Comparison of ENCODE assay signal across 8 cellular contexts in the genomic region with DNA sequence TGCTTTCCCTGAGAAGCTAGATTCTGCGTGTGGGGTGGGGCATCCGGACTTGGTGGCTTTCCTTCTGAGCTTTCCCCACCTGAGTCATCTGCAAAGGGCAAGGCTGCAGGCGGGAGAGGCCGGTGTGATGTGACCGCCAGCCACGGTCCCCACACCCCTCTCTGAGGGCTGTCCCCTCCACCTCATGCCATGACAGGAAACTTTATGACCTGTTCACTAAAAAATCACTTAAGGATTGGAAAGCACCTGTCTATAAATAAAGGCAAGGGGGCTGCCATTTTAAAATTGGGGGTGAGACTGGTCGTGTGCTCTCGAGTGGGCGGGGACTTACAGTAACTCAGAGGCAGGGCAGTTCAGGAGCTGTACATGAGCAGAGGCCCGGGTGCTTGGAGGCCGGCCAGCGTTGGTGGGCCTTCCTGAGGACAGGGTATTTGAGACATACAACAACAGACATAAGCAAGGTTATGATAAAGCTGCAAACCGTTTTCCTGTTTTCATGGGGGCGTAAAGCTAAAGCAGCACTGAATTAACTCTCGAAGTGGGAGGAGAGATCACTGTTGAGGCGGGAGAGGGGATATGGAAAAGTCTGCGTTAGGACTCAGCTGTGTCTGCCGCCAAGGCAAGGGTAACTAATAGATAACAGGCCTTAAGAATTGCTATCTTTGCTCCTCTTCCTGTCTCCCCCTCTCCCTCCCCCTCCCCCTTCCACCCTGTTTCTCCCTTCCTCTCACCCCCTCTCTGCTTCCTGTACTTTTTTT. TPM values are rescaled to one million over a fixed set of nuclear protein-coding genes. Genes with fewer than 3 reads are reported as not detected.
DNase-seq lines count a peak whose midpoint lies in the region; ATAC-seq lines count a peak whose summit lies in the region.

No MANE protein-coding gene starts in this region.

- DNase-seq in EL (peak; percentile 78), H4 (ENCODE audit: low spot score) (peak; percentile 93), NCI-H226 (peak; percentile 39), glomerular endothelial cell (ENCODE audit: extremely low read depth, low read depth, low spot score) (peak; percentile 81), cerebellum (ENCODE audit: low spot score) (no peak), NCI-H524 treated with DMSO at 0.1 percent for 48 hours (lab: John Stamatoyannopoulos, UW) (no peak)
- DNase-seq in activated T-cell treated with anti-CD3 and anti-CD28 coated beads, Interleukin-2, amount 50 U/mL, for 72 hours, result peak; percentile 91 to 93
- DNase-seq in stimulated activated CD4-positive, alpha-beta T cell treated with anti-CD3 and anti-CD28 coated beads, Interleukin-15, amount 100 ng/mL, for 1 hour (ENCODE audit: low read depth in 1 of 2, low spot score in 1 of 2), result peak; percentile 43 to 44

- peak overlapping the region; percentile 87 for H3K4me3 Mint-ChIP-seq in activated T-cell treated with anti-CD3 and anti-CD28 coated beads, Interleukin-2, amount 50 U/mL, for 72 hours

- H3K36me3 Mint-ChIP-seq in activated T-cell treated with anti-CD3 and anti-CD28 coated beads, Interleukin-2, amount 50 U/mL, for 72 hours (ENCODE audit: insufficient read depth in 2 of 2), result peaks cover 3 to 4% of the 10 kb centered on the region in 2 donors

- H3K4me1 Mint-ChIP-seq in activated T-cell treated with anti-CD3 and anti-CD28 coated beads, Interleukin-2, amount 50 U/mL, for 72 hours (ENCODE audit: low read depth), result peaks cover 96% of the 10 kb centered on the region

- H3K27me3 Mint-ChIP-seq in activated T-cell treated with anti-CD3 and anti-CD28 coated beads, Interleukin-2, amount 50 U/mL, for 72 hours (ENCODE audit: low read depth), result no peaks in the 10 kb centered on the region

- no peaks in the 10 kb centered on the region for H3K9me3 Mint-ChIP-seq in activated T-cell treated with anti-CD3 and anti-CD28 coated beads, Interleukin-2, amount 50 U/mL, for 72 hours

- peak; percentile 71 to 72 for ATAC-seq in activated T-cell treated with anti-CD3 and anti-CD28 coated beads, Interleukin-2, amount 50 U/mL, for 72 hours (replicated peaks in 1 of 2)

- H3K27ac Mint-ChIP-seq in activated T-cell treated with anti-CD3 and anti-CD28 coated beads, Interleukin-2, amount 50 U/mL, for 72 hours, result peak overlapping the region; percentile 89

RNA-seq across cellular contexts. Expression of gene SERPINB1, which starts 16.1 kb away (rescaled TPM):
- 26.9 and 38.9 TPM in 2 replicates for total RNA-seq in H4 (2014; rRNA removed; shearing (Covaris generic))
- 100 to 1,000 TPM; 131 to 203 TPM for total RNA-seq in activated T-cell treated with anti-CD3 and anti-CD28 coated beads, Interleukin-2, amount 50 U/mL, for 72 hours
- total RNA-seq in glomerular endothelial cell, result 25.0 and 34.7 TPM in 2 replicates
- total RNA-seq in cerebellum, result 2.9 TPM

RNA-seq across cellular contexts. Expression of gene SERPINB9, which starts 45.4 kb away (rescaled TPM):
- not detected in 2 replicates for total RNA-seq in H4 (2014; rRNA removed; shearing (Covaris generic))
- total RNA-seq in activated T-cell treated with anti-CD3 and anti-CD28 coated beads, Interleukin-2, amount 50 U/mL, for 72 hours, result 10 to 100 TPM; 70.7 to 96.1 TPM
- total RNA-seq in glomerular endothelial cell (97.6 and 146 TPM in 2 replicates), cerebellum (4.2 TPM)

Comparison
In these comparisons a context has a peak if more than half of its experiments do, and no peak if none do; other contexts are left out.
1. DNase-seq: peak in EL (single experiment), H4 (single experiment), NCI-H226 (single experiment), activated T-cell treated with anti-CD3 and anti-CD28 coated beads, Interleukin-2, amount 50 U/mL, for 72 hours (2 of 2), glomerular endothelial cell (single experiment) and stimulated activated CD4-positive, alpha-beta T cell treated with anti-CD3 and anti-CD28 coated beads, Interleukin-15, amount 100 ng/mL, for 1 hour (2 of 2); none in cerebellum (single experiment) and NCI-H524 treated with DMSO at 0.1 percent for 48 hours (single experiment).
2. RNA of gene SERPINB9, which starts 45.4 kb away (total RNA-seq): 97.6 to 146 TPM in glomerular endothelial cell and 70.7 to 96.1 TPM in activated T-cell treated with anti-CD3 and anti-CD28 coated beads, Interleukin-2, amount 50 U/mL, for 72 hours; 4.2 TPM in cerebellum (single experiment) and not detected in H4; every median in the first group is over 10 times any median in the second.